1 cellular context compared by ENCODE assay signal in the genomic region with DNA sequence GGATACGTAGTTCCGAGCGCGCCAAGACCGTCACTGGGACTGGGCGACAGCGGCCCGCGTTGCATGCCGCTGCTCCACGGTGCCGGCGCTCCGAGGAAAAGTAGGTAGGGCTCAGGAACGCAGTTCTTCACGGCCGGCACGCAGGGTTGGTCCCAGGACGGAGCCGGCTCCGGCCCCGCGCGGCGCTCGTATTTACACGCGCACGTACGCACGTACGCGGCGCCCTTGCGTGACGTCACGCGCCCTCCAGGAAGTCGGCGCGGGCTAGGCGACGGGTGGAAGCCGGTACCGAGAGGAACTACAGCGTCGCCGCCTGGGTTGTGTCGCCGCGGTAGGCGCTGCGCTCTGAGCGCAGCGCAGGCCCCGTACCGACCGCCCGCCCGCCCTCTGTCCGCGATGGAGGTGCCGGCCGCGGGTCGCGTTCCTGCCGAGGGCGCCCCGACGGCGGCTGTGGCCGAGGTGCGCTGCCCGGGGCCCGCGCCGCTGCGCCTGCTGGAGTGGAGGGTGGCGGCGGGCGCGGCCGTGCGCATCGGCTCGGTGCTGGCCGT.
TF ChIP-seq lines count a peak whose summit lies in the region.

A gene with protein sequence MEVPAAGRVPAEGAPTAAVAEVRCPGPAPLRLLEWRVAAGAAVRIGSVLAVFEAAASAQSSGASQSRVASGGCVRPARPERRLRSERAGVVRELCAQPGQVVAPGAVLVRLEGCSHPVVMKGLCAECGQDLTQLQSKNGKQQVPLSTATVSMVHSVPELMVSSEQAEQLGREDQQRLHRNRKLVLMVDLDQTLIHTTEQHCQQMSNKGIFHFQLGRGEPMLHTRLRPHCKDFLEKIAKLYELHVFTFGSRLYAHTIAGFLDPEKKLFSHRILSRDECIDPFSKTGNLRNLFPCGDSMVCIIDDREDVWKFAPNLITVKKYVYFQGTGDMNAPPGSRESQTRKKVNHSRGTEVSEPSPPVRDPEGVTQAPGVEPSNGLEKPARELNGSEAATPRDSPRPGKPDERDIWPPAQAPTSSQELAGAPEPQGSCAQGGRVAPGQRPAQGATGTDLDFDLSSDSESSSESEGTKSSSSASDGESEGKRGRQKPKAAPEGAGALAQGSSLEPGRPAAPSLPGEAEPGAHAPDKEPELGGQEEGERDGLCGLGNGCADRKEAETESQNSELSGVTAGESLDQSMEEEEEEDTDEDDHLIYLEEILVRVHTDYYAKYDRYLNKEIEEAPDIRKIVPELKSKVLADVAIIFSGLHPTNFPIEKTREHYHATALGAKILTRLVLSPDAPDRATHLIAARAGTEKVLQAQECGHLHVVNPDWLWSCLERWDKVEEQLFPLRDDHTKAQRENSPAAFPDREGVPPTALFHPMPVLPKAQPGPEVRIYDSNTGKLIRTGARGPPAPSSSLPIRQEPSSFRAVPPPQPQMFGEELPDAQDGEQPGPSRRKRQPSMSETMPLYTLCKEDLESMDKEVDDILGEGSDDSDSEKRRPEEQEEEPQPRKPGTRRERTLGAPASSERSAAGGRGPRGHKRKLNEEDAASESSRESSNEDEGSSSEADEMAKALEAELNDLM (plus strand): TSS at position 252 of the 548 bp plus-strand sequence. CDS start 145 bp downstream, at position 397.

TF ChIP-seq in HEK293, 187 proteins besides CTCF, POLR2A, EP300 and RAD21 (continued from another document):
- TF ChIP-seq, protein P1, sequence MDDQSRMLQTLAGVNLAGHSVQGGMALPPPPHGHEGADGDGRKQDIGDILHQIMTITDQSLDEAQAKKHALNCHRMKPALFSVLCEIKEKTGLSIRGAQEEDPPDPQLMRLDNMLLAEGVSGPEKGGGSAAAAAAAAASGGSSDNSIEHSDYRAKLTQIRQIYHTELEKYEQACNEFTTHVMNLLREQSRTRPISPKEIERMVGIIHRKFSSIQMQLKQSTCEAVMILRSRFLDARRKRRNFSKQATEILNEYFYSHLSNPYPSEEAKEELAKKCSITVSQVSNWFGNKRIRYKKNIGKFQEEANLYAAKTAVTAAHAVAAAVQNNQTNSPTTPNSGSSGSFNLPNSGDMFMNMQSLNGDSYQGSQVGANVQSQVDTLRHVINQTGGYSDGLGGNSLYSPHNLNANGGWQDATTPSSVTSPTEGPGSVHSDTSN (CRISPR knock-in tag; IDR thresholded peaks at IDR 0.05): 0 out of 2 replicates have a peak, but pooled peaks have one; percentile 4
- TF ChIP-seq, protein P2, sequence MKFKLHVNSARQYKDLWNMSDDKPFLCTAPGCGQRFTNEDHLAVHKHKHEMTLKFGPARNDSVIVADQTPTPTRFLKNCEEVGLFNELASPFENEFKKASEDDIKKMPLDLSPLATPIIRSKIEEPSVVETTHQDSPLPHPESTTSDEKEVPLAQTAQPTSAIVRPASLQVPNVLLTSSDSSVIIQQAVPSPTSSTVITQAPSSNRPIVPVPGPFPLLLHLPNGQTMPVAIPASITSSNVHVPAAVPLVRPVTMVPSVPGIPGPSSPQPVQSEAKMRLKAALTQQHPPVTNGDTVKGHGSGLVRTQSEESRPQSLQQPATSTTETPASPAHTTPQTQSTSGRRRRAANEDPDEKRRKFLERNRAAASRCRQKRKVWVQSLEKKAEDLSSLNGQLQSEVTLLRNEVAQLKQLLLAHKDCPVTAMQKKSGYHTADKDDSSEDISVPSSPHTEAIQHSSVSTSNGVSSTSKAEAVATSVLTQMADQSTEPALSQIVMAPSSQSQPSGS (tag by site-specific recombination; IDR thresholded peaks at IDR 0.05; ENCODE audit: low read depth): peak; percentile 86
- peak; percentile 97 for TF ChIP-seq ZNF629 (tag by site-specific recombination; IDR thresholded peaks at IDR 0.05)
- TF ChIP-seq ZNF521 (tag by site-specific recombination; IDR thresholded peaks at IDR 0.05): no peak
- TF ChIP-seq ZNF416 (tag by site-specific recombination; IDR thresholded peaks at IDR 0.05): 0 out of 2 replicates have a peak, but pooled peaks have one; percentile 17
- TF ChIP-seq ZXDB (tag by site-specific recombination; IDR thresholded peaks at IDR 0.05): peak; percentile 47
- TF ChIP-seq, protein P3, sequence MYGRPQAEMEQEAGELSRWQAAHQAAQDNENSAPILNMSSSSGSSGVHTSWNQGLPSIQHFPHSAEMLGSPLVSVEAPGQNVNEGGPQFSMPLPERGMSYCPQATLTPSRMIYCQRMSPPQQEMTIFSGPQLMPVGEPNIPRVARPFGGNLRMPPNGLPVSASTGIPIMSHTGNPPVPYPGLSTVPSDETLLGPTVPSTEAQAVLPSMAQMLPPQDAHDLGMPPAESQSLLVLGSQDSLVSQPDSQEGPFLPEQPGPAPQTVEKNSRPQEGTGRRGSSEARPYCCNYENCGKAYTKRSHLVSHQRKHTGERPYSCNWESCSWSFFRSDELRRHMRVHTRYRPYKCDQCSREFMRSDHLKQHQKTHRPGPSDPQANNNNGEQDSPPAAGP (tag by site-specific recombination; IDR thresholded peaks at IDR 0.05): 0 out of 2 replicates have a peak, but pooled peaks have one; percentile 33
- TF ChIP-seq, protein P4, sequence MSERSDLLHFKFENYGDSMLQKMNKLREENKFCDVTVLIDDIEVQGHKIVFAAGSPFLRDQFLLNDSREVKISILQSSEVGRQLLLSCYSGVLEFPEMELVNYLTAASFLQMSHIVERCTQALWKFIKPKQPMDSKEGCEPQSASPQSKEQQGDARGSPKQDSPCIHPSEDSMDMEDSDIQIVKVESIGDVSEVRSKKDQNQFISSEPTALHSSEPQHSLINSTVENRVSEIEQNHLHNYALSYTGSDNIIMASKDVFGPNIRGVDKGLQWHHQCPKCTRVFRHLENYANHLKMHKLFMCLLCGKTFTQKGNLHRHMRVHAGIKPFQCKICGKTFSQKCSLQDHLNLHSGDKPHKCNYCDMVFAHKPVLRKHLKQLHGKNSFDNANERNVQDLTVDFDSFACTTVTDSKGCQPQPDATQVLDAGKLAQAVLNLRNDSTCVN (tag by site-specific recombination; optimal IDR thresholded peaks at IDR 0.05): peak; percentile 97
- TF ChIP-seq, protein P5, sequence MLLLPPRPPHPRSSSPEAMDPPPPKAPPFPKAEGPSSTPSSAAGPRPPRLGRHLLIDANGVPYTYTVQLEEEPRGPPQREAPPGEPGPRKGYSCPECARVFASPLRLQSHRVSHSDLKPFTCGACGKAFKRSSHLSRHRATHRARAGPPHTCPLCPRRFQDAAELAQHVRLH (tag by site-specific recombination; IDR thresholded peaks at IDR 0.05): 0 out of 2 replicates have a peak, but pooled peaks have one; percentile 83
- TF ChIP-seq, protein P6, sequence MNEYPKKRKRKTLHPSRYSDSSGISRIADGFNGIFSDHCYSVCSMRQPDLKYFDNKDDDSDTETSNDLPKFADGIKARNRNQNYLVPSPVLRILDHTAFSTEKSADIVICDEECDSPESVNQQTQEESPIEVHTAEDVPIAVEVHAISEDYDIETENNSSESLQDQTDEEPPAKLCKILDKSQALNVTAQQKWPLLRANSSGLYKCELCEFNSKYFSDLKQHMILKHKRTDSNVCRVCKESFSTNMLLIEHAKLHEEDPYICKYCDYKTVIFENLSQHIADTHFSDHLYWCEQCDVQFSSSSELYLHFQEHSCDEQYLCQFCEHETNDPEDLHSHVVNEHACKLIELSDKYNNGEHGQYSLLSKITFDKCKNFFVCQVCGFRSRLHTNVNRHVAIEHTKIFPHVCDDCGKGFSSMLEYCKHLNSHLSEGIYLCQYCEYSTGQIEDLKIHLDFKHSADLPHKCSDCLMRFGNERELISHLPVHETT (tag by site-specific recombination; IDR thresholded peaks at IDR 0.05): peak; percentile 90
- TF ChIP-seq YY2 (tag by site-specific recombination; IDR thresholded peaks at IDR 0.05): 0 out of 2 replicates have a peak, but pooled peaks have one; percentile 20
- TF ChIP-seq ZFHX2 (tag by site-specific recombination; conservative IDR thresholded peaks at IDR 0.05): no peak
- TF ChIP-seq WT1 (tag by site-specific recombination; IDR thresholded peaks at IDR 0.05): 0 out of 2 replicates have a peak, but pooled peaks have one; percentile 18
- TF ChIP-seq OVOL3 (tag by site-specific recombination; IDR thresholded peaks at IDR 0.05): peak; percentile 78
TF ChIP-seq in HEK293: peak in this region for 22.
